10 cellular contexts compared by ENCODE assay signal in genomic region chr1:7993593-7994479, GRCh38.
DNase-seq lines count a peak whose midpoint lies in the region; ATAC-seq and TF ChIP-seq lines count a peak whose summit lies in the region.
"Had no signal": no experiment of that assay in that cellular context is flagged by ENCODE, and none has a peak within 500 bp of the region (broad histone marks: within the 10 kb centered on the region; RNA-seq: fewer than 3 reads in every experiment).

No MANE protein-coding gene starts in this region.

- no peaks in the 10 kb centered on the region for H3K9me3 ChIP-seq in RWPE2 (ENCODE audit: severe bottlenecking)

- ATAC-seq in GM18870 (IDR thresholded peaks at IDR 0.05; ENCODE audit: unreplicated experiment): peak; percentile 79
- ATAC-seq in HG02588 (IDR thresholded peaks at IDR 0.05; ENCODE audit: unreplicated experiment): peak; percentile 67
- ATAC-seq in RWPE2 (ENCODE audit: low read depth): peak; percentile 17; the same call in 1 of the 3 replicates

- H3K4me3 ChIP-seq in RWPE2 (ENCODE audit: severe bottlenecking): no peak overlapping the region

- H3K4me1 ChIP-seq in RWPE2 (ENCODE audit: insufficient read depth, poor library complexity, severe bottlenecking): peaks cover under 1% of the 10 kb centered on the region

- no peaks in the 10 kb centered on the region for H3K27me3 ChIP-seq in RWPE2 (ENCODE audit: insufficient read depth, poor library complexity, severe bottlenecking)

- peak overlapping the region; percentile 17 for H3K27ac ChIP-seq in RWPE2 (ENCODE audit: poor library complexity, severe bottlenecking)
- H3K27ac ChIP-seq: VCaP had no signal

- DNase-seq in RWPE2 (ENCODE audit: low spot score): no peak
- DNase-seq in non-pigmented ciliary epithelial cell (ENCODE audit: low read depth): peak; percentile 82
- no peak for DNase-seq in HEK293T (ENCODE audit: extremely low spot score)
- no peak for DNase-seq in middle frontal gyrus (ENCODE audit: extremely low spot score, low spot score)
- DNase-seq in AG08396 (ENCODE audit: low spot score): no peak
- DNase-seq: central memory CD4-positive, alpha-beta T cell; NCI-H1930 had no signal

- POLR2A ChIA-PET in HEK293T (lab: Yijun Ruan, JAX): no interaction called here

- CTCF ChIA-PET in HEK293T (lab: Yijun Ruan, JAX): no interaction called here

- H3K36me3 ChIP-seq in RWPE2 (ENCODE audit: low read depth): no peaks in the 10 kb centered on the region

- no peak for TF ChIP-seq CTCF in RWPE2 (IDR thresholded peaks at IDR 0.05; ENCODE audit: poor library complexity, severe bottlenecking)

TF ChIP-seq in HEK293T, 16 proteins besides CTCF, POLR2A, EP300 and RAD21:
- TF ChIP-seq NFRKB (IDR thresholded peaks at IDR 0.05) (no peak), TARDBP (IDR thresholded peaks at IDR 0.05) (no peak), ARNT (IDR thresholded peaks at IDR 0.05) (no peak), FOXM1 (IDR thresholded peaks at IDR 0.05; ENCODE audit: borderline replicate concordance) (no peak), BHLHE40 (IDR thresholded peaks at IDR 0.05; ENCODE audit: borderline replicate concordance) (no peak), HDGF (IDR thresholded peaks at IDR 0.05; ENCODE audit: borderline replicate concordance) (no peak), FOXA1 (IDR thresholded peaks at IDR 0.05) (no peak), LEF1 (IDR thresholded peaks at IDR 0.05; ENCODE audit: borderline replicate concordance) (no peak)

Comparison
In these comparisons a context has a peak if more than half of its experiments do, and no peak if none do; other contexts are left out.
1. ATAC-seq: peak in every context shown above with its lines; median percentile 79 in GM18870; 67 in HG02588; 17 in RWPE2.